8 cellular contexts compared by ENCODE assay signal in genomic region chr14:72024043-72024407, GRCh38.
DNase-seq lines count a peak whose midpoint lies in the region; ATAC-seq, FAIRE-seq and TF ChIP-seq lines count a peak whose summit lies in the region.

No MANE protein-coding gene starts in this region.

- H3K4me1 Mint-ChIP-seq in activated CD4-positive, alpha-beta memory T cell treated with anti-CD3 and anti-CD28 coated beads, Interleukin-2, amount 10 ng/mL, durations not matched to agents 7 days and 5 days = peaks cover 19% of the 10 kb centered on the region

- CTCF ChIA-PET in activated CD4-positive, alpha-beta memory T cell treated with anti-CD3 and anti-CD28 coated beads, Interleukin-2, amount 10 ng/mL, durations not matched to agents 7 days and 5 days (lab: Charles Lee) = interaction anchor here (1.0 to 2.9 kb wide), 7 partner anchors 24 to 424 kb away, joined by 3 to 23 read pairs (median 3); no protein-coding TSS in a partner anchor

- POLR2A ChIA-PET in activated CD4-positive, alpha-beta memory T cell treated with anti-CD3 and anti-CD28 coated beads, Interleukin-2, amount 10 ng/mL, durations not matched to agents 7 days and 5 days (lab: Charles Lee) = no interaction called here

- no peaks in the 10 kb centered on the region for H3K9me3 ChIP-seq in gastroesophageal sphincter
- no peaks in the 10 kb centered on the region for H3K9me3 ChIP-seq in small intestine (ENCODE audit: control insufficient read depth, low read depth)

- H3K27me3 Mint-ChIP-seq in activated CD4-positive, alpha-beta memory T cell treated with anti-CD3 and anti-CD28 coated beads, Interleukin-2, amount 10 ng/mL, durations not matched to agents 7 days and 5 days = peaks cover 56% of the 10 kb centered on the region

- no peaks in the 10 kb centered on the region for H3K36me3 Mint-ChIP-seq in activated CD4-positive, alpha-beta memory T cell treated with anti-CD3 and anti-CD28 coated beads, Interleukin-2, amount 10 ng/mL, durations not matched to agents 7 days and 5 days (ENCODE audit: low read depth)

- H3K27ac ChIP-seq in gastroesophageal sphincter = no peak overlapping the region
- no peak overlapping the region for H3K27ac ChIP-seq in small intestine (ENCODE audit: low read depth in 1 of 2, low read length in 1 of 2)

- TF ChIP-seq EP300 in gastroesophageal sphincter (IDR thresholded peaks at IDR 0.05) = no peak

- 44 to 54% methylated on average over 4 of the region's 6 CpGs for WGBS in gastroesophageal sphincter (ENCODE audit: low coverage in 1 of 2), 2 donors
- WGBS in small intestine, 3 donors = 27 to 35% (median 32%) methylated on average over 6 of the region's 6 CpGs

- H3K36me3 ChIP-seq in gastroesophageal sphincter (no peaks in the 10 kb centered on the region), small intestine (ENCODE audit: control insufficient read depth in 2 of 2, insufficient read depth in 2 of 2, low read length in 2 of 2) (no peaks in the 10 kb centered on the region)

- H3K4me1 ChIP-seq in gastroesophageal sphincter (peaks cover 0 to 4% (median 0%) of the 10 kb centered on the region in 3 donors), small intestine (ENCODE audit: control insufficient read depth in 2 of 2, insufficient read depth in 1 of 2, low read depth in 1 of 2, low read length in 1 of 2) (no peaks in the 10 kb centered on the region)

- H3K9me3 Mint-ChIP-seq in activated CD4-positive, alpha-beta memory T cell treated with anti-CD3 and anti-CD28 coated beads, Interleukin-2, amount 10 ng/mL, durations not matched to agents 7 days and 5 days = no peaks in the 10 kb centered on the region

- no peak overlapping the region for H3K27ac Mint-ChIP-seq in activated CD4-positive, alpha-beta memory T cell treated with anti-CD3 and anti-CD28 coated beads, Interleukin-2, amount 10 ng/mL, durations not matched to agents 7 days and 5 days

- DNase-seq in NK-92 treated with Interleukin-12 subunit alpha and Interleukin-12 subunit beta, amount 100 ng/mL, for 24 hours (lab: John Stamatoyannopoulos, UW) = peak; percentile 41
- no peak for DNase-seq in NK-92 (lab: John Stamatoyannopoulos, UW; ENCODE audit: unreplicated experiment)
- DNase-seq in NCI-H345 (lab: John Stamatoyannopoulos, UW) = peak; percentile 49
- DNase-seq in activated CD4-positive, alpha-beta memory T cell treated with anti-CD3 and anti-CD28 coated beads, Interleukin-2, amount 10 ng/mL, durations not matched to agents 7 days and 5 days = peak; percentile 58
- DNase-seq in small intestine = peak; percentile 13

- H3K27me3 ChIP-seq in gastroesophageal sphincter = no peaks in the 10 kb centered on the region
- H3K27me3 ChIP-seq in small intestine (ENCODE audit: control insufficient read depth in 2 of 2, insufficient read depth in 2 of 2, low read length in 2 of 2) = no peaks in the 10 kb centered on the region

- FAIRE-seq in small intestine (lab: Jason Lieb, UNC) = no peak

- H3K4me3 Mint-ChIP-seq in activated CD4-positive, alpha-beta memory T cell treated with anti-CD3 and anti-CD28 coated beads, Interleukin-2, amount 10 ng/mL, durations not matched to agents 7 days and 5 days = no peak overlapping the region

- peak; percentile 17 to 55 (median 31) for TF ChIP-seq CTCF in gastroesophageal sphincter (IDR thresholded peaks at IDR 0.05)

- ATAC-seq in gastroesophageal sphincter = no peak
- no peak for ATAC-seq in GM21717 (IDR thresholded peaks at IDR 0.05; ENCODE audit: unreplicated experiment)
- no peak for ATAC-seq in HG02870 (IDR thresholded peaks at IDR 0.05; ENCODE audit: unreplicated experiment)

- TF ChIP-seq POLR2A in gastroesophageal sphincter (IDR thresholded peaks at IDR 0.05) = no peak

- H3K4me3 ChIP-seq in gastroesophageal sphincter = no peak overlapping the region
- no peak overlapping the region for H3K4me3 ChIP-seq in small intestine (ENCODE audit: low read depth in 1 of 2, low read length in 2 of 2)
